In genomic region chr6:129710722-129711631, GRCh38 we compare ENCODE assay signal across 8 cellular contexts. TPM values are rescaled to one million over a fixed set of nuclear protein-coding genes. Genes with fewer than 3 reads are reported as not detected.
DNase-seq lines count a peak whose midpoint lies in the region; ATAC-seq, FAIRE-seq and TF ChIP-seq lines count a peak whose summit lies in the region.

No MANE protein-coding gene starts in this region.

- no peak for TF ChIP-seq CTCF in retinal pigment epithelial cell (conservative IDR thresholded peaks at IDR 0.05; ENCODE audit: low read depth, low read length)

- ATAC-seq in T-cell (replicated peaks in 1 of 4) (no peak), GM21515 (IDR thresholded peaks at IDR 0.05; ENCODE audit: unreplicated experiment) (no peak), HG03460 (IDR thresholded peaks at IDR 0.05; ENCODE audit: unreplicated experiment) (no peak)

- peak overlapping the region; percentile 82 to 91 (median 87) for H3K4me3 Mint-ChIP-seq in T-cell

- H3K4me3 ChIP-seq in retinal pigment epithelial cell (ENCODE audit: low read length): peak overlapping the region; percentile 70

- no peaks in the 10 kb centered on the region for H3K36me3 Mint-ChIP-seq in T-cell

- FAIRE-seq in GM19239 (lab: Jason Lieb, UNC): peak; percentile 31

- peak overlapping the region in 1 of 2 donors; percentile 89 for H3K27ac Mint-ChIP-seq in T-cell

- peaks cover 0 to 3% of the 10 kb centered on the region in 2 donors for H3K27me3 Mint-ChIP-seq in T-cell

- no peak for TF ChIP-seq POLR2A in erythroblast (IDR thresholded peaks at IDR 0.05; ENCODE audit: low read length)

- H3K4me1 Mint-ChIP-seq in T-cell: peaks cover 33 to 36% (median 34%) of the 10 kb centered on the region in 3 donors

- H3K9me3 Mint-ChIP-seq in T-cell: no peaks in the 10 kb centered on the region

- CTCF ChIA-PET in T-cell (lab: Charles Lee): interaction anchor here (0.7 to 2.2 kb wide), 7 partner anchors 8 to 1743 kb away, joined by 3 to 10 read pairs (median 4); no protein-coding TSS in a partner anchor

- POLR2A ChIA-PET in T-cell (lab: Charles Lee): interaction anchor here in 1 of 2 donors (0.7 kb wide), 1 partner anchor 52 kb away, joined by 3 read pairs; no protein-coding TSS in a partner anchor

- DNase-seq in GM19239 (ENCODE audit: insufficient read length, low spot score): no peak
- DNase-seq in T-cell: no peak
- peak; percentile 46 to 54 for DNase-seq in erythroblast (lab: John Stamatoyannopoulos, UW)
- no peak for DNase-seq in retinal pigment epithelial cell (ENCODE audit: low read depth)
- DNase-seq in stimulated activated CD4-positive, alpha-beta T cell treated with anti-CD3 and anti-CD28 coated beads, Interleukin-4, amount 100 ng/mL, for 4 hours: no peak
- no peak for DNase-seq in activated gamma-delta T cell treated with Interleukin-2 at 50 U/mL for 16 hours

RNA-seq across cellular contexts. Expression of gene ARHGAP18, which starts 1.0 kb away (rescaled TPM):
- total RNA-seq in T-cell: 1 to 10 TPM; 3.6 to 4.3 (median 4.0) TPM

Comparison
In these comparisons a context has a peak if more than half of its experiments do, and no peak if none do; other contexts are left out.
1. DNase-seq: peak in erythroblast (2 of 2); none in GM19239 (single experiment), T-cell (0 of 34), retinal pigment epithelial cell (single experiment), stimulated activated CD4-positive, alpha-beta T cell treated with anti-CD3 and anti-CD28 coated beads, Interleukin-4, amount 100 ng/mL, for 4 hours (0 of 2) and activated gamma-delta T cell treated with Interleukin-2 at 50 U/mL for 16 hours (single experiment).